In the genomic region with DNA sequence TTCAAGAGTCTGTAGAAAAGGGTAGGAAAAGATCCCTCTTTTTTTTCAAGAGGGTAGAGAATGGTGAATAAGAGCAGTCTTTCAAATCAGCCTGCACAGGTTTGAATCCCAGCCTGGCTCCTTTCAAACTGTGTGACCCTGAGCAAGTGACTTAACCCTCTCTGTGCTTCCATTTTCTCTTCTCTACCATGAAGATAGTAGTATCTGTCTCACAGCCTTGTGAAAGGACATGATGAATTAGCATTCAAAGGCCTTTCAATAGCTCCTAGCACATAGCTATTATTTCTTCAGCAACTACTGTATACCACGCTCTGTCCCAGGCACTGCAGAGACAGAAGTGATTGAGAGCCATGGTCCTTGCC, we compare ENCODE assay signal across 16 cellular contexts. TPM values are rescaled to one million over a fixed set of nuclear protein-coding genes. Genes with fewer than 3 reads are reported as not detected.
DNase-seq lines count a peak whose midpoint lies in the region; ATAC-seq and TF ChIP-seq lines count a peak whose summit lies in the region.
"Had no signal": no experiment of that assay in that cellular context is flagged by ENCODE, and none has a peak within 500 bp of the region (broad histone marks: within the 10 kb centered on the region; RNA-seq: fewer than 3 reads in every experiment).

No MANE protein-coding gene starts in this region.

- BruUV-seq in MCF 10A (replicated peaks; lab: Mats Ljungman, UMichigan) = no TSS peak

- H3K9ac ChIP-seq in H9 (ENCODE audit: extremely low read depth, insufficient read length, low read length) = no peak overlapping the region
- H3K9ac ChIP-seq in stomach smooth muscle (ENCODE audit: low read length in 2 of 2) = no peak overlapping the region

- no peaks in the 10 kb centered on the region for H3K36me3 ChIP-seq in stomach smooth muscle (ENCODE audit: control insufficient read depth in 2 of 2, insufficient read depth in 2 of 2, low read length in 2 of 2)

- H3K79me1 ChIP-seq in H9 (ENCODE audit: insufficient read depth, low read depth, low read length, poor library complexity, severe bottlenecking) = no peaks in the 10 kb centered on the region

- H3K27me3 Mint-ChIP-seq in H9 (ENCODE audit: low read depth) (peaks cover 4% of the 10 kb centered on the region), MCF 10A (ENCODE audit: insufficient read depth, unreplicated experiment) (no peaks in the 10 kb centered on the region), endothelial cell (ENCODE audit: unreplicated experiment) (peaks cover 6% of the 10 kb centered on the region)

- H3K27ac ChIP-seq in H9 (ENCODE audit: insufficient read length, low read depth, low read length) (no peak overlapping the region), layer of hippocampus (ENCODE audit: low read depth, low read length) (peak overlapping the region; percentile 59), stomach smooth muscle (ENCODE audit: low read length) (no peak overlapping the region)

- POLR2A ChIA-PET in MCF 10A (lab: Yijun Ruan, JAX) = interaction anchor here (0.8 to 1.6 kb wide), 5 partner anchors 29 to 129 kb away, joined by 3 to 6 read pairs (median 4); no protein-coding TSS in a partner anchor

- peak overlapping the region; percentile 16; the same call in 1 of the 2 replicates for H3K14ac ChIP-seq in H9 (ENCODE audit: insufficient read depth, low read length)

- no peaks in the 10 kb centered on the region for H4K20me1 ChIP-seq in H9 (ENCODE audit: control insufficient read depth, insufficient read depth, insufficient read length)

- H3K4me2 ChIP-seq in H9 (ENCODE audit: insufficient read depth, insufficient read length, low read length) = peak overlapping the region; percentile 57

- H2BK20ac ChIP-seq in H9 (ENCODE audit: low read depth, low read length, poor library complexity, severe bottlenecking) = no peak overlapping the region

- no peak for DNase-seq in H9
- DNase-seq in MCF 10A (ENCODE audit: unreplicated experiment) = no peak
- no peak for DNase-seq in A172 (ENCODE audit: low spot score)
- no peak for DNase-seq in endothelial cell (ENCODE audit: low spot score)
- no peak for DNase-seq in GOT3 (lab: John Stamatoyannopoulos, UW)
- DNase-seq: activated CD4-positive, alpha-beta T cell treated with anti-CD3 and anti-CD28 coated beads for 1 hour; activated naive CD8-positive, alpha-beta T cell treated with anti-CD3 and anti-CD28 coated beads, Interleukin-2, amount 10 ng/mL, durations not matched to agents 7 days and 5 days; DND-41; NCI-H2029; NCI-H774; T-helper 17 cell had no signal

- H3K9me3 ChIP-seq in H9 (ENCODE audit: control insufficient read depth, low read depth, low read length) (no peaks in the 10 kb centered on the region), stomach smooth muscle (ENCODE audit: control insufficient read depth in 2 of 2, low read length in 2 of 2) (no peaks in the 10 kb centered on the region)

- no peak overlapping the region for H2AFZ ChIP-seq in H9 (ENCODE audit: low read length)

- no peak overlapping the region for H3K23ac ChIP-seq in H9 (ENCODE audit: insufficient read length, low read depth, low read length)

- H3K18ac ChIP-seq in H9 (ENCODE audit: insufficient read length, low read depth, low read length) = peak overlapping the region; percentile 38

- no peak overlapping the region for H4K5ac ChIP-seq in H9 (ENCODE audit: insufficient read length, low read depth, low read length)

- H3K4me3 Mint-ChIP-seq in H9 (no peak overlapping the region), MCF 10A (ENCODE audit: unreplicated experiment) (peak overlapping the region; percentile 65), endothelial cell (ENCODE audit: unreplicated experiment) (no peak overlapping the region)
- H3K4me3 Mint-ChIP-seq: activated naive CD8-positive, alpha-beta T cell treated with anti-CD3 and anti-CD28 coated beads, Interleukin-2, amount 10 ng/mL, durations not matched to agents 7 days and 5 days; T-helper 17 cell had no signal

- no peaks in the 10 kb centered on the region for H3K27me3 ChIP-seq in H9 (ENCODE audit: insufficient read depth, low read length)
- no peaks in the 10 kb centered on the region for H3K27me3 ChIP-seq in layer of hippocampus (ENCODE audit: control insufficient read depth, insufficient read depth, low read length)
- peaks cover 11 to 19% of the 10 kb centered on the region in 2 donors for H3K27me3 ChIP-seq in stomach smooth muscle (ENCODE audit: control insufficient read depth in 1 of 2, insufficient read depth in 2 of 2, low read length in 2 of 2)

- 0 out of 2 replicates have a peak overlapping the region, but pooled peaks have one; percentile 9 for H2BK15ac ChIP-seq in H9 (ENCODE audit: low read depth, low read length)

- no peak overlapping the region for H3K56ac ChIP-seq in H9 (ENCODE audit: insufficient read length, low read depth, low read length)

- no peaks in the 10 kb centered on the region for H3K23me2 ChIP-seq in H9 (ENCODE audit: insufficient read length, low read depth, low read length, poor library complexity, severe bottlenecking)

- no peak overlapping the region for H4K8ac ChIP-seq in H9 (replicated peaks; ENCODE audit: insufficient read length, low read depth, low read length)

- no peak overlapping the region for H2BK120ac ChIP-seq in H9 (ENCODE audit: low read depth, low read length, poor library complexity, severe bottlenecking)

- no peak overlapping the region for H4K91ac ChIP-seq in H9 (ENCODE audit: insufficient read length, low read depth, low read length)

- peaks cover 0 to 1% (median under 1%) of the 10 kb centered on the region in 3 experiments; a peak in 2 of 7 replicates for H3K36me3 Mint-ChIP-seq in H9 (ENCODE audit: insufficient read depth in 1 of 3, low read depth in 3 of 3)
- H3K36me3 Mint-ChIP-seq in MCF 10A (ENCODE audit: insufficient read depth, unreplicated experiment) = peaks cover 12% of the 10 kb centered on the region
- no peaks in the 10 kb centered on the region for H3K36me3 Mint-ChIP-seq in endothelial cell (ENCODE audit: low read depth, unreplicated experiment)
- H3K36me3 Mint-ChIP-seq: activated naive CD8-positive, alpha-beta T cell treated with anti-CD3 and anti-CD28 coated beads, Interleukin-2, amount 10 ng/mL, durations not matched to agents 7 days and 5 days had no signal

- no peaks in the 10 kb centered on the region for H3K79me2 ChIP-seq in H9 (ENCODE audit: insufficient read depth, low read length)

- H3K27ac Mint-ChIP-seq in H9 (peak overlapping the region; percentile 95; a peak in 5 of 7 replicates), MCF 10A (ENCODE audit: low read depth, unreplicated experiment) (peak overlapping the region; percentile 93), endothelial cell (ENCODE audit: unreplicated experiment) (no peak overlapping the region)
- H3K27ac Mint-ChIP-seq: activated naive CD8-positive, alpha-beta T cell treated with anti-CD3 and anti-CD28 coated beads, Interleukin-2, amount 10 ng/mL, durations not matched to agents 7 days and 5 days; T-helper 17 cell had no signal

- H3K4ac ChIP-seq in H9 (ENCODE audit: low read depth, low read length) = no peak overlapping the region

- no CpG with 5 or more reads among the region's 1 CpG for WGBS in H9 (ENCODE audit: extremely low coverage, insufficient read length, low lambda C conversion rate)

- no peaks in the 10 kb centered on the region; a peak in 1 of 5 replicates for H3K9me3 Mint-ChIP-seq in H9
- no peaks in the 10 kb centered on the region for H3K9me3 Mint-ChIP-seq in MCF 10A (ENCODE audit: unreplicated experiment)
- no peaks in the 10 kb centered on the region for H3K9me3 Mint-ChIP-seq in endothelial cell (ENCODE audit: unreplicated experiment)
- H3K9me3 Mint-ChIP-seq: activated naive CD8-positive, alpha-beta T cell treated with anti-CD3 and anti-CD28 coated beads, Interleukin-2, amount 10 ng/mL, durations not matched to agents 7 days and 5 days had no signal

- H3T11ph ChIP-seq in H9 (ENCODE audit: low read length) = no peak overlapping the region

- intact Hi-C loops in MCF 10A (cut with micrococcal nuclease) = no loop called here

- H3K4me1 Mint-ChIP-seq in H9 (peaks cover 45 to 58% of the 10 kb centered on the region in 2 experiments), MCF 10A (ENCODE audit: insufficient read depth, unreplicated experiment) (peaks cover 16% of the 10 kb centered on the region), endothelial cell (ENCODE audit: unreplicated experiment) (peaks cover 5% of the 10 kb centered on the region)
- H3K4me1 Mint-ChIP-seq: T-helper 17 cell had no signal

- H2BK12ac ChIP-seq in H9 (ENCODE audit: insufficient read length, low read depth, low read length) = no peak overlapping the region

- no peak overlapping the region for H2AK5ac ChIP-seq in H9 (ENCODE audit: insufficient read length, low read length)

- CTCF ChIA-PET in MCF 10A (lab: Yijun Ruan, JAX) = interaction anchor here (0.6 to 1.2 kb wide), 4 partner anchors 21 to 679 kb away, joined by 3 read pairs; no protein-coding TSS in a partner anchor

- H3K4me3 ChIP-seq in stomach smooth muscle (ENCODE audit: low read length in 2 of 2) = peak overlapping the region; percentile 21 to 66

- no peak overlapping the region for H2BK5ac ChIP-seq in H9 (ENCODE audit: insufficient read length, low read length)

- peaks cover 9% of the 10 kb centered on the region; the same call in 1 of the 2 replicates for H3K4me1 ChIP-seq in H9 (ENCODE audit: insufficient read depth, low read length)
- H3K4me1 ChIP-seq in stomach smooth muscle (ENCODE audit: control insufficient read depth, insufficient read depth, low read length) = peaks cover 20% of the 10 kb centered on the region

- TF ChIP-seq CTCF in H9 (conservative IDR thresholded peaks at IDR 0.05) = no peak
- no peak for TF ChIP-seq CTCF in MCF 10A (IDR thresholded peaks at IDR 0.05; ENCODE audit: unreplicated experiment)
- TF ChIP-seq CTCF in endothelial cell (IDR thresholded peaks at IDR 0.05; ENCODE audit: unreplicated experiment) = no peak

- ATAC-seq in GM18873 (IDR thresholded peaks at IDR 0.05; ENCODE audit: low FRiP score, unreplicated experiment) = no peak
- ATAC-seq: T-helper 17 cell had no signal

RNA-seq across cellular contexts. Expression of a gene that starts 25.4 kb away (rescaled TPM):
- not detected in 2 replicates for total RNA-seq in H9 (2021)
- not detected in 2 replicates for total RNA-seq in MCF 10A (2022)
- total RNA-seq in A172 (2014; rRNA removed; shearing (Covaris generic)) = not detected in 2 replicates
- total RNA-seq in endothelial cell (ENCODE audit: unreplicated experiment) = not detected
- total RNA-seq: activated naive CD8-positive, alpha-beta T cell treated with anti-CD3 and anti-CD28 coated beads, Interleukin-2, amount 10 ng/mL, durations not matched to agents 7 days and 5 days; liver; M059J; T-helper 17 cell had no signal
